19 cellular contexts compared by ENCODE assay signal in the genomic region with DNA sequence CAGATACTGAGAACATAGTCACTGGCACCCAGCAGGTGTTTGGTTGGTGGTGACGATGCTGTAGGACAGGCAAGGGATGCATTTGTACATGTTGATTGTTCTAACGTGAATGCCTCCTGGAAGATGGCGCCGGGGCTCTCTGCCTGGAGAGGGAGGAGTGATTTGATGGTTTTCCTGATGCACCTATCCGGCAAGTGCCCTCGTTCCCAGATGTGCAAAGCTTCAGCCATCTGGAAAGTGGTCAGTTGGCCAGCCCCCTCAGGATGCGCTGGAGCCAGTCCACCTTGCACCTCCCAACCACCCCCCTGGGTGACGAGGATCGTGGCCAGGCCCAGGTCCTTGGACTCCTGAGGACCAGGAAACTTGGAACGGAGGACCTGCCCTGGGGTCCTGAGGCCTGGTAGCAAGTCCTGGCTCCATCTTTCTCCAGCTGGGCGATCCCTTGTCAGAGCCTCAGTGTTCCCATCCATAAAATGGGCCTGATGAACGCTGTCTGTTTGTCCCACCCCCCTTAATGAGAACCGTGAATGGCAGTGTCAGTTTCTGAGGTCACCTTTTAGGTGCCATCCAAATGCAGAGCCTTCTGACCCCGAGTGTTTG. TPM values are rescaled to one million over a fixed set of nuclear protein-coding genes. Genes with fewer than 3 reads are reported as not detected.
A peak's percentile ranks its signal among the peaks of the same experiment; 100 is the strongest.
DNase-seq lines count a peak whose midpoint lies in the region; FAIRE-seq and TF ChIP-seq lines count a peak whose summit lies in the region.
"Had no signal": no experiment of that assay in that cellular context is flagged by ENCODE, and none has a peak within 500 bp of the region (broad histone marks: within the 10 kb centered on the region; RNA-seq: fewer than 3 reads in every experiment).

No MANE protein-coding gene starts in this region.

- H3K27ac ChIP-seq in endodermal cell (ENCODE audit: low read depth, low read length), result no peak overlapping the region
- no peak overlapping the region for H3K27ac ChIP-seq in ovary
- H3K27ac ChIP-seq: uterus had no signal

- no peaks in the 10 kb centered on the region for H3K36me3 Mint-ChIP-seq in endodermal cell (ENCODE audit: low read depth)

- 92 to 94% methylated on average over 12 to 14 of the region's 14 CpGs for WGBS in endodermal cell (ENCODE audit: insufficient coverage in 1 of 2, insufficient read length in 1 of 2), 2 experiments
- WGBS in ovary, 3 donors, result 83 to 86% (median 83%) methylated on average over 14 of the region's 14 CpGs

- H3K36me3 ChIP-seq in endodermal cell (ENCODE audit: control insufficient read depth, insufficient read depth, low read length) (no peaks in the 10 kb centered on the region), ovary (no peaks in the 10 kb centered on the region)
- H3K36me3 ChIP-seq: uterus had no signal

- FAIRE-seq in GM12892 (lab: Jason Lieb, UNC), result no peak
- FAIRE-seq: GM12891, small intestine had no signal

- no peak overlapping the region for H3K9ac ChIP-seq in endodermal cell (ENCODE audit: extremely low read depth, low read length, poor library complexity, severe bottlenecking)

- DNase-seq in NCI-H2171 treated with DMSO at 0.1 percent for 48 hours (lab: John Stamatoyannopoulos, UW) (peak; percentile 14), NCI-H2171 (lab: John Stamatoyannopoulos, UW) (no peak), GM12892 (ENCODE audit: insufficient read length) (peak; percentile 13), endodermal cell (peak; percentile 38), ovary (peak in 4 of 5 donors; percentile 12 to 37 (median 34)), H4 (ENCODE audit: low spot score) (no peak), NCI-H524 treated with DMSO at 0.1 percent for 48 hours (lab: John Stamatoyannopoulos, UW) (no peak)
- no peak for DNase-seq in stimulated activated CD4-positive, alpha-beta T cell treated with anti-CD3 and anti-CD28 coated beads, Interleukin-2, amount 100 ng/mL, for 48 hours
- DNase-seq: activated CD4-positive, alpha-beta T cell treated with anti-CD3 and anti-CD28 coated beads, Interleukin-2, amount 10 ng/mL, durations not matched to agents 24 days and 14 days; activated naive CD4-positive, alpha-beta T cell; naive B cell; NCI-H1694; small intestine; stimulated activated CD4-positive, alpha-beta T cell treated with anti-CD3 and anti-CD28 coated beads, Interleukin-4, amount 100 ng/mL, for 4 hours; uterus had no signal

- H3K4me1 ChIP-seq in endodermal cell (ENCODE audit: control insufficient read depth, insufficient read depth, low read length) (no peaks in the 10 kb centered on the region), ovary (ENCODE audit: insufficient read depth) (peaks cover 25% of the 10 kb centered on the region)

- no peaks in the 10 kb centered on the region for H3K27me3 Mint-ChIP-seq in endodermal cell (ENCODE audit: insufficient read depth)
- H3K27me3 Mint-ChIP-seq: activated CD4-positive, alpha-beta T cell treated with anti-CD3 and anti-CD28 coated beads, Interleukin-2, amount 10 ng/mL, durations not matched to agents 24 days and 14 days had no signal

- intact Hi-C loops in ovary (cut with DNase I), result loop anchor here in 1 of 4 donors (10.0 kb wide), 1 partner anchor 1917 kb away; no protein-coding TSS in a partner anchor

- H3K4me3 ChIP-seq in endodermal cell (ENCODE audit: low read length) (no peak overlapping the region), ovary (no peak overlapping the region)
- H3K4me3 ChIP-seq: uterus had no signal

- TF ChIP-seq CTCF in endodermal cell (conservative IDR thresholded peaks at IDR 0.05), result no peak
- TF ChIP-seq CTCF in ovary (IDR thresholded peaks at IDR 0.05), result no peak

- peaks cover under 1% of the 10 kb centered on the region for H3K9me3 Mint-ChIP-seq in endodermal cell
- H3K9me3 Mint-ChIP-seq: naive B cell had no signal

- no peaks in the 10 kb centered on the region for H3K27me3 ChIP-seq in endodermal cell (ENCODE audit: control insufficient read depth, insufficient read depth, low read length, poor library complexity, severe bottlenecking)
- H3K27me3 ChIP-seq in ovary, result no peaks in the 10 kb centered on the region
- H3K27me3 ChIP-seq: uterus had no signal

- no peaks in the 10 kb centered on the region for H3K4me1 Mint-ChIP-seq in endodermal cell

- TF ChIP-seq EP300 in ovary (IDR thresholded peaks at IDR 0.05), result no peak

- TF ChIP-seq POLR2A in GM12892 (IDR thresholded peaks at IDR 0.05; ENCODE audit: low read depth, low read length) (no peak), ovary (IDR thresholded peaks at IDR 0.05) (no peak)

- no peak overlapping the region for H3K27ac Mint-ChIP-seq in endodermal cell
- H3K27ac Mint-ChIP-seq: activated CD4-positive, alpha-beta T cell treated with anti-CD3 and anti-CD28 coated beads, Interleukin-2, amount 10 ng/mL, durations not matched to agents 24 days and 14 days had no signal

- H3K9me3 ChIP-seq in endodermal cell (ENCODE audit: control insufficient read depth, low read length), result no peaks in the 10 kb centered on the region
- no peaks in the 10 kb centered on the region for H3K9me3 ChIP-seq in ovary
- H3K9me3 ChIP-seq: uterus had no signal

- H3K4me3 Mint-ChIP-seq in endodermal cell, result no peak overlapping the region
- H3K4me3 Mint-ChIP-seq: activated CD4-positive, alpha-beta T cell treated with anti-CD3 and anti-CD28 coated beads, Interleukin-2, amount 10 ng/mL, durations not matched to agents 24 days and 14 days; naive B cell had no signal

RNA-seq across cellular contexts. Expression of a gene that starts 23.6 kb away (rescaled TPM):
- polyA plus RNA-seq in GM12892 (2012; ENCODE audit: missing spikeins), result not detected
- total RNA-seq in endodermal cell (100 to 1,000 TPM; 115 to 156 TPM), ovary (100 to 1,000 TPM in 3 of 7 donors, 10 to 100 TPM in 2, not detected in 2; 74.9 to 294 (median 169) TPM)
- polyA plus RNA-seq in endodermal cell (2013, experiment 1 of 2), result 17,848 TPM
- 19,941 TPM for polyA plus RNA-seq in endodermal cell (2013, experiment 2 of 2)
- not detected for polyA plus RNA-seq in ovary
- total RNA-seq in H4 (2014; rRNA removed; shearing (Covaris generic)), result not detected in 2 replicates
- total RNA-seq: A172, lung microvascular endothelial cell, subcutaneous adipose tissue had no signal
- polyA plus RNA-seq: small intestine had no signal

RNA-seq across cellular contexts. Expression of a gene that starts 52.0 kb away (rescaled TPM):
- polyA plus RNA-seq in GM12892 (2012; ENCODE audit: missing spikeins), result 23.4 TPM
- total RNA-seq in endodermal cell (10 to 100 TPM; 53.8 to 57.2 TPM), ovary (10 to 100 TPM in 6 of 7 donors, 1 to 10 TPM in 1; 8.7 to 33.5 (median 28.6) TPM)
- polyA plus RNA-seq in endodermal cell (2013, experiment 1 of 2), result 41.9 TPM
- 36.8 TPM for polyA plus RNA-seq in endodermal cell (2013, experiment 2 of 2)
- 10 to 100 TPM; 20.0 to 22.3 TPM for polyA plus RNA-seq in ovary
- total RNA-seq in H4 (2014; rRNA removed; shearing (Covaris generic)), result 26.4 and 30.7 TPM in 2 replicates

Comparison
In these comparisons a context has a peak if more than half of its experiments do, and no peak if none do; other contexts are left out.
1. DNase-seq: peak in NCI-H2171 treated with DMSO at 0.1 percent for 48 hours (single experiment), GM12892 (single experiment), endodermal cell (single experiment) and ovary (4 of 5); none in NCI-H2171 (single experiment), H4 (single experiment), NCI-H524 treated with DMSO at 0.1 percent for 48 hours (single experiment) and stimulated activated CD4-positive, alpha-beta T cell treated with anti-CD3 and anti-CD28 coated beads, Interleukin-2, amount 100 ng/mL, for 48 hours (0 of 2).